In genomic region chr13:72820156-72820897, GRCh38 we compare ENCODE assay signal across 2 cellular contexts.
TF ChIP-seq lines count a peak whose summit lies in the region.

No MANE protein-coding gene starts in this region.

TF ChIP-seq in SK-N-SH treated with all-trans-retinoic acid at 6 μM for 48 hours, 23 proteins besides CTCF, POLR2A, EP300 and RAD21 (continued from another document):
- TF ChIP-seq CSRNP3 (CRISPR knock-in tag; IDR thresholded peaks at IDR 0.05) = no peak

TF ChIP-seq in SK-N-SH, 30 proteins besides CTCF, POLR2A, EP300 and RAD21 (continued from another document):
- TF ChIP-seq ZBTB33 (IDR thresholded peaks at IDR 0.05; ENCODE audit: borderline replicate concordance, low read depth) = no peak
- no peak for TF ChIP-seq TCF12 (IDR thresholded peaks at IDR 0.05)
